Comparison of ENCODE assay signal across 15 cellular contexts in genomic region chr3:137468446-137468845, GRCh38.
A peak's percentile ranks its signal among the peaks of the same experiment; 100 is the strongest.
DNase-seq lines count a peak whose midpoint lies in the region; ATAC-seq, FAIRE-seq and TF ChIP-seq lines count a peak whose summit lies in the region.
"Had no signal": no experiment of that assay in that cellular context is flagged by ENCODE, and none has a peak within 500 bp of the region (broad histone marks: within the 10 kb centered on the region; RNA-seq: fewer than 3 reads in every experiment).

No MANE protein-coding gene starts in this region.

- TF ChIP-seq RAD21 in H1 (IDR thresholded peaks at IDR 0.05 in 1 of 2, conservative IDR thresholded peaks at IDR 0.05 in 1 of 2; ENCODE audit: low read depth in 2 of 2, low read length in 2 of 2) = no peak

- no peak overlapping the region for H3K56ac ChIP-seq in H1 (replicated peaks; ENCODE audit: insufficient read length, low read depth, low read length)

- POLR2A ChIA-PET in H1 (lab: Charles Lee; ENCODE audit: partially characterized antibody) = no interaction called here

- H3K27me3 ChIP-seq in H1 (replicated peaks in 1 of 4; ENCODE audit: control insufficient read depth in 3 of 4, extremely low read depth in 1 of 4, insufficient read depth in 3 of 4, low read length in 3 of 4) = no peaks in the 10 kb centered on the region; a peak in 2 of 7 replicates
- H3K27me3 ChIP-seq: BLaER1 treated with 17β-estradiol and CSF1 and Interleukin-3, amounts not matched to agents 10 nM and 100 nM had no signal

- no peak overlapping the region for H4K8ac ChIP-seq in H1 (ENCODE audit: extremely low read depth, insufficient read depth, low read length)

- no peaks in the 10 kb centered on the region for H4K20me1 ChIP-seq in H1 (replicated peaks in 1 of 2; ENCODE audit: control insufficient read depth in 1 of 2, insufficient read depth in 2 of 2, low read length in 2 of 2)
- H4K20me1 ChIP-seq: BLaER1 treated with 17β-estradiol and CSF1 and Interleukin-3, amounts not matched to agents 10 nM and 100 nM had no signal

- intact Hi-C loops in posterior cingulate gyrus (cut with DNase I) = no loop called here

- no peaks in the 10 kb centered on the region for H3K36me3 Mint-ChIP-seq in nephron progenitor cell (ENCODE audit: low read depth)
- H3K36me3 Mint-ChIP-seq: CD4-positive, CD25-positive, alpha-beta regulatory T cell had no signal

- no peaks in the 10 kb centered on the region for H3K79me1 ChIP-seq in H1 (ENCODE audit: low read depth, low read length)

- H3K36me3 ChIP-seq in H1 (ENCODE audit: control insufficient read depth in 2 of 4, insufficient read depth in 4 of 4, low read length in 3 of 4) = no peaks in the 10 kb centered on the region
- H3K36me3 ChIP-seq: BLaER1 treated with 17β-estradiol and CSF1 and Interleukin-3, amounts not matched to agents 10 nM and 100 nM had no signal

- H2AFZ ChIP-seq in H1 (ENCODE audit: low read length) = no peak overlapping the region

- no peak for ATAC-seq in HG02610 (IDR thresholded peaks at IDR 0.05; ENCODE audit: unreplicated experiment)

- no peak for FAIRE-seq in H1 (lab: Jason Lieb, UNC)

- no peak overlapping the region for H3K14ac ChIP-seq in H1 (ENCODE audit: insufficient read length)

- H2BK12ac ChIP-seq in H1 (ENCODE audit: low read depth, low read length) = no peak overlapping the region

- no peak overlapping the region for H3K23ac ChIP-seq in H1 (ENCODE audit: insufficient read length)

- no peak for TF ChIP-seq EP300 in H1 (IDR thresholded peaks at IDR 0.05; ENCODE audit: borderline replicate concordance in 1 of 2, low read depth in 2 of 2, low read length in 2 of 2)

- peaks cover 40% of the 10 kb centered on the region for H3K4me1 Mint-ChIP-seq in nephron progenitor cell
- H3K4me1 Mint-ChIP-seq: CD4-positive, CD25-positive, alpha-beta regulatory T cell had no signal

- TF ChIP-seq POLR2A in H1 (IDR thresholded peaks at IDR 0.05; ENCODE audit: control extremely low read depth in 1 of 2, low read depth in 2 of 2, low read length in 2 of 2) = no peak

- no peak overlapping the region for H2BK15ac ChIP-seq in H1 (ENCODE audit: low read length)

- no peaks in the 10 kb centered on the region for H3K79me2 ChIP-seq in H1 (ENCODE audit: control insufficient read depth in 1 of 2, insufficient read depth in 2 of 2, low read length in 2 of 2)

- no peak overlapping the region for H3K27ac ChIP-seq in H1 (ENCODE audit: low read depth, low read length)
- H3K27ac ChIP-seq: BLaER1 treated with 17β-estradiol and CSF1 and Interleukin-3, amounts not matched to agents 10 nM and 100 nM had no signal

- H3K4me2 ChIP-seq in H1 (ENCODE audit: insufficient read depth in 1 of 2, low read depth in 2 of 2, low read length in 2 of 2) = peak overlapping the region; percentile 9 to 35; a peak in 1 of 4 replicates
- H3K4me2 ChIP-seq: BLaER1 treated with 17β-estradiol and CSF1 and Interleukin-3, amounts not matched to agents 10 nM and 100 nM had no signal

- no peak overlapping the region for H3K4me3 Mint-ChIP-seq in nephron progenitor cell
- H3K4me3 Mint-ChIP-seq: CD4-positive, CD25-positive, alpha-beta regulatory T cell had no signal

- TF ChIP-seq CTCF in H1 (IDR thresholded peaks at IDR 0.05; ENCODE audit: control extremely low read depth in 1 of 3, insufficient read depth in 1 of 3, low read depth in 1 of 3, low read length in 3 of 3) (no peak), nephron progenitor cell (IDR thresholded peaks at IDR 0.05) (no peak)

- no peak overlapping the region for H2BK120ac ChIP-seq in H1 (replicated peaks; ENCODE audit: low read depth, low read length)

- H2AK5ac ChIP-seq in H1 (ENCODE audit: low read depth, low read length) = no peak overlapping the region

- H2BK5ac ChIP-seq in H1 (ENCODE audit: low read depth, low read length) = no peak overlapping the region

- H3K4me1 ChIP-seq in H1 (replicated peaks in 1 of 4; ENCODE audit: control insufficient read depth in 3 of 4, insufficient read depth in 4 of 4, low read length in 3 of 4) = peaks cover 0 to 3% (median 0%) of the 10 kb centered on the region in 4 experiments; a peak in 1 of 7 replicates

- 39% methylated on average over 7 of the region's 7 CpGs; no CpG with 5 or more reads in 1 of the 2 experiments for WGBS in H1 (ENCODE audit: extremely low coverage in 1 of 2, insufficient coverage in 1 of 2, insufficient read length in 1 of 2, insufficient replicate concordance in 2 of 2, low coverage in 1 of 2, low lambda C conversion rate in 2 of 2, missing lambda C conversion rate in 1 of 2), 2 experiments

- H3K4me3 ChIP-seq in H1 (ENCODE audit: extremely low read depth in 1 of 4, insufficient read depth in 2 of 4, low read depth in 3 of 4, low read length in 4 of 4) = no peak overlapping the region; a peak in 1 of 8 replicates
- H3K4me3 ChIP-seq: BLaER1 treated with 17β-estradiol and CSF1 and Interleukin-3, amounts not matched to agents 10 nM and 100 nM had no signal

- CTCF ChIA-PET in H1 (lab: Charles Lee; ENCODE audit: partially characterized antibody) = interaction anchor here (1.2 kb wide), 1 partner anchor 58 kb away, joined by 3 read pairs; no protein-coding TSS in a partner anchor

- DNase-seq in DMS79 treated with DMSO at 0.1 percent for 48 hours (lab: John Stamatoyannopoulos, UW) (peak; percentile 12), DMS79 (lab: John Stamatoyannopoulos, UW) (no peak), HT1080 (ENCODE audit: low read depth) (peak; percentile 23), H1 (ENCODE audit: low read depth in 1 of 2, low spot score in 2 of 2) (no peak), nephron progenitor cell (no peak), AG20443 (ENCODE audit: low spot score) (no peak), posterior cingulate gyrus (no peak)
- DNase-seq: 8988T; CD4-positive, CD25-positive, alpha-beta regulatory T cell; DMS153; GF-D8; H7; IMR-90 had no signal

- no peaks in the 10 kb centered on the region for H3K9me3 ChIP-seq in H1 (ENCODE audit: insufficient read depth in 2 of 2, low read depth in 1 of 2, low read length in 1 of 2)
- H3K9me3 ChIP-seq: BLaER1 treated with 17β-estradiol and CSF1 and Interleukin-3, amounts not matched to agents 10 nM and 100 nM had no signal

- H3K27ac Mint-ChIP-seq in nephron progenitor cell = peak overlapping the region; percentile 32
- H3K27ac Mint-ChIP-seq: CD4-positive, CD25-positive, alpha-beta regulatory T cell had no signal

- no peak overlapping the region for H4K5ac ChIP-seq in H1 (ENCODE audit: insufficient read length, low read depth, low read length)

- H3K23me2 ChIP-seq in H1 (ENCODE audit: low read depth, low read length) = no peaks in the 10 kb centered on the region

- no peak overlapping the region for H4K91ac ChIP-seq in H1 (replicated peaks; ENCODE audit: insufficient read length, low read length)

- H3K9ac ChIP-seq in H1 (replicated peaks in 1 of 4; ENCODE audit: extremely low read depth in 1 of 4, low read depth in 3 of 4, low read length in 3 of 4) = no peak overlapping the region
- H3K9ac ChIP-seq: BLaER1 treated with 17β-estradiol and CSF1 and Interleukin-3, amounts not matched to agents 10 nM and 100 nM had no signal

- H2BK20ac ChIP-seq in H1 (ENCODE audit: low read length) = no peak overlapping the region

- no peaks in the 10 kb centered on the region for H3K27me3 Mint-ChIP-seq in nephron progenitor cell (ENCODE audit: low read depth, poor library complexity)
- H3K27me3 Mint-ChIP-seq: CD4-positive, CD25-positive, alpha-beta regulatory T cell had no signal

- peaks cover 3% of the 10 kb centered on the region for H3K9me3 Mint-ChIP-seq in nephron progenitor cell

- no peak overlapping the region for H3K18ac ChIP-seq in H1 (ENCODE audit: extremely low read depth, low read length)

- no peak overlapping the region for H3K4ac ChIP-seq in H1 (replicated peaks; ENCODE audit: insufficient read length, low read depth, low read length)

TF ChIP-seq in H1, 55 proteins besides CTCF, POLR2A, EP300 and RAD21:
- TF ChIP-seq YY1 (IDR thresholded peaks at IDR 0.05; ENCODE audit: low read depth, low read length) (no peak), NANOG (IDR thresholded peaks at IDR 0.05; ENCODE audit: insufficient read depth, low read depth, low read length, poor library complexity, severe bottlenecking) (no peak), SIN3A (conservative IDR thresholded peaks at IDR 0.05 in 1 of 2, IDR thresholded peaks at IDR 0.05 in 1 of 2; ENCODE audit: low read depth in 1 of 2, low read length in 2 of 2) (no peak), MAFK (IDR thresholded peaks at IDR 0.05; ENCODE audit: low read depth, low read length) (no peak), RFX5 (IDR thresholded peaks at IDR 0.05; ENCODE audit: borderline replicate concordance, low read depth, low read length) (no peak), SP1 (IDR thresholded peaks at IDR 0.05; ENCODE audit: low read depth, low read length) (no peak), FOSL1 (IDR thresholded peaks at IDR 0.05; ENCODE audit: insufficient read depth, low read depth, low read length) (no peak), GTF2F1 (IDR thresholded peaks at IDR 0.05; ENCODE audit: borderline replicate concordance, low read depth, low read length) (no peak), BACH1 (IDR thresholded peaks at IDR 0.05; ENCODE audit: low read length) (no peak), POLR2AphosphoS5 (IDR thresholded peaks at IDR 0.05; ENCODE audit: low read depth, low read length) (no peak), CBX8 (IDR thresholded peaks at IDR 0.05; ENCODE audit: borderline replicate concordance, low read depth, low read length) (no peak)

Comparison
In these comparisons a context has a peak if more than half of its experiments do, and no peak if none do; other contexts are left out.
1. DNase-seq: peak in DMS79 treated with DMSO at 0.1 percent for 48 hours (single experiment) and HT1080 (single experiment); none in DMS79 (single experiment), H1 (0 of 2), nephron progenitor cell (single experiment), AG20443 (single experiment) and posterior cingulate gyrus (0 of 10).